Comparison of ENCODE assay signal across 13 cellular contexts in genomic region chr2:197873293-197873701, GRCh38.
DNase-seq lines count a peak whose midpoint lies in the region; ATAC-seq, FAIRE-seq and TF ChIP-seq lines count a peak whose summit lies in the region.
"Had no signal": no experiment of that assay in that cellular context is flagged by ENCODE, and none has a peak within 500 bp of the region (broad histone marks: within the 10 kb centered on the region; RNA-seq: fewer than 3 reads in every experiment).

No MANE protein-coding gene starts in this region.

- intact Hi-C loops in Right ventricle myocardium inferior (cut with DNase I): no loop called here

- H3K4me1 ChIP-seq in right atrium auricular region: peaks cover 0 to 31% of the 10 kb centered on the region in 2 donors
- H3K4me1 ChIP-seq: colonic mucosa had no signal

- H3K9me3 ChIP-seq in right atrium auricular region: no peaks in the 10 kb centered on the region
- H3K9me3 ChIP-seq: colonic mucosa had no signal

- no peak for FAIRE-seq in D721Med (lab: Jason Lieb, UNC)
- FAIRE-seq: GM18507 had no signal

- DNase-seq in Right ventricle myocardium inferior (ENCODE audit: missing footprints): no peak
- no peak for DNase-seq in right atrium auricular region (ENCODE audit: low spot score)
- peak; percentile 86 for DNase-seq in astrocyte of the cerebellum (ENCODE audit: low read depth)
- peak; percentile 17 for DNase-seq in hepatic stellate cell (ENCODE audit: low spot score)
- DNase-seq in GM19238 (ENCODE audit: insufficient read length, low spot score): no peak
- DNase-seq in SHP77 treated with DMSO at 0.1 percent for 48 hours (lab: John Stamatoyannopoulos, UW): no peak
- DNase-seq in D721Med (ENCODE audit: insufficient read length, low spot score): no peak
- no peak for DNase-seq in GM20000 (ENCODE audit: low spot score)
- DNase-seq: activated CD4-positive, alpha-beta memory T cell treated with anti-CD3 and anti-CD28 coated beads for 36 hours; colonic mucosa had no signal

- no peaks in the 10 kb centered on the region for H3K36me3 ChIP-seq in right atrium auricular region
- H3K36me3 ChIP-seq: colonic mucosa had no signal

- no peaks in the 10 kb centered on the region for H3K27me3 ChIP-seq in right atrium auricular region
- H3K27me3 ChIP-seq: colonic mucosa had no signal

- H3K27ac ChIP-seq in right atrium auricular region: no peak overlapping the region
- H3K27ac ChIP-seq: colonic mucosa, KMS-11 had no signal

- in situ Hi-C loops in astrocyte of the cerebellum (cut with HindIII; ENCODE audit: low sequenced_read_pairs): no loop called here

- ATAC-seq in Right ventricle myocardium inferior: peak; percentile 48
- ATAC-seq: left lobe of liver had no signal

- H3K4me3 ChIP-seq in right atrium auricular region (no peak overlapping the region), astrocyte of the cerebellum (ENCODE audit: low read depth, low read length) (no peak overlapping the region)
- H3K4me3 ChIP-seq: colonic mucosa had no signal

- TF ChIP-seq CTCF in right atrium auricular region (IDR thresholded peaks at IDR 0.05): no peak
- peak; percentile 29 for TF ChIP-seq CTCF in astrocyte of the cerebellum (IDR thresholded peaks at IDR 0.05; ENCODE audit: low read depth, low read length, missing control alignments)
- TF ChIP-seq CTCF in D721Med (IDR thresholded peaks at IDR 0.05; ENCODE audit: insufficient read depth, missing control alignments): no peak
- no peak for TF ChIP-seq CTCF in GM20000 (IDR thresholded peaks at IDR 0.05; ENCODE audit: extremely low read depth, missing control alignments)

Comparison
In these comparisons a context has a peak if more than half of its experiments do, and no peak if none do; other contexts are left out.
1. DNase-seq: peak in astrocyte of the cerebellum (single experiment) and hepatic stellate cell (single experiment); none in Right ventricle myocardium inferior (single experiment), right atrium auricular region (single experiment), GM19238 (single experiment), SHP77 treated with DMSO at 0.1 percent for 48 hours (single experiment), D721Med (single experiment) and GM20000 (single experiment).